1 cellular context compared by ENCODE assay signal in genomic region chr1:154703207-154703606, GRCh38.
TF ChIP-seq lines count a peak whose summit lies in the region.

No MANE protein-coding gene starts in this region.

TF ChIP-seq in SK-N-SH, 30 proteins besides CTCF, POLR2A, EP300 and RAD21 (continued from another document):
- TF ChIP-seq MAX (IDR thresholded peaks at IDR 0.05; ENCODE audit: low read depth): no peak
